In genomic region chr10:125231116-125231812, GRCh38 we compare ENCODE assay signal across 10 cellular contexts.
DNase-seq lines count a peak whose midpoint lies in the region; ATAC-seq and TF ChIP-seq lines count a peak whose summit lies in the region.
"Had no signal": no experiment of that assay in that cellular context is flagged by ENCODE, and none has a peak within 500 bp of the region (broad histone marks: within the 10 kb centered on the region; RNA-seq: fewer than 3 reads in every experiment).

No MANE protein-coding gene starts in this region.

- DNase-seq in HCEC 1CT (peak; percentile 96), SW 1271 (lab: John Stamatoyannopoulos, UW) (peak; percentile 62 to 84), fibroblast of villous mesenchyme (ENCODE audit: low read depth) (peak; percentile 93), smooth muscle cell (lab: John Stamatoyannopoulos, UW; ENCODE audit: unreplicated experiment) (peak; percentile 8), cerebellum (ENCODE audit: low spot score) (no peak), left colon (no peak), CD14-positive monocyte (ENCODE audit: low spot score) (no peak)
- DNase-seq: activated T-cell treated with anti-CD3 and anti-CD28 coated beads, Interleukin-2, amount 50 U/mL, for 4 hours; Right ventricle myocardium superior had no signal

- H3K4me1 ChIP-seq in smooth muscle cell (ENCODE audit: low read depth): peaks cover 15% of the 10 kb centered on the region

- peak overlapping the region; percentile 48 for H2AFZ ChIP-seq in smooth muscle cell (ENCODE audit: low read depth)

- WGBS in smooth muscle cell (ENCODE audit: low lambda C conversion rate): 38% methylated on average over 13 of the region's 13 CpGs

- peak overlapping the region; percentile 69 for H3K27ac ChIP-seq in smooth muscle cell (ENCODE audit: low read depth)

- no peaks in the 10 kb centered on the region for H3K79me2 ChIP-seq in smooth muscle cell (ENCODE audit: low read depth)

- no peaks in the 10 kb centered on the region for H4K20me1 ChIP-seq in smooth muscle cell (ENCODE audit: low read depth)

- peaks cover 4 to 5% (median 4%) of the 10 kb centered on the region in 3 donors for H3K27me3 Mint-ChIP-seq in CD14-positive monocyte (ENCODE audit: low read depth in 3 of 3)

- TF ChIP-seq CTCF in fibroblast of villous mesenchyme (IDR thresholded peaks at IDR 0.05; ENCODE audit: insufficient read depth, low read depth, low read length) (no peak), smooth muscle cell (IDR thresholded peaks at IDR 0.05; ENCODE audit: borderline replicate concordance, insufficient read depth, poor library complexity, severe bottlenecking) (no peak), CD14-positive monocyte (IDR thresholded peaks at IDR 0.05) (no peak)

- H3K4me3 Mint-ChIP-seq in CD14-positive monocyte: no peak overlapping the region
- H3K4me3 Mint-ChIP-seq: activated T-cell treated with anti-CD3 and anti-CD28 coated beads, Interleukin-2, amount 50 U/mL, for 4 hours had no signal

- no peaks in the 10 kb centered on the region for H3K36me3 ChIP-seq in smooth muscle cell (ENCODE audit: low read depth)

- no peaks in the 10 kb centered on the region for H3K9me3 ChIP-seq in smooth muscle cell (replicated peaks; ENCODE audit: low read depth)

- H3K4me3 ChIP-seq in fibroblast of villous mesenchyme (ENCODE audit: low read depth, low read length): no peak overlapping the region
- no peak overlapping the region for H3K4me3 ChIP-seq in smooth muscle cell

- no peaks in the 10 kb centered on the region for H3F3A ChIP-seq in smooth muscle cell (ENCODE audit: low read depth)

- H3K4me1 Mint-ChIP-seq in CD14-positive monocyte: no peaks in the 10 kb centered on the region

- H3K27me3 ChIP-seq in smooth muscle cell (ENCODE audit: low read depth): no peaks in the 10 kb centered on the region

- H3K9ac ChIP-seq in smooth muscle cell (ENCODE audit: low read depth): no peak overlapping the region

- H3K36me3 Mint-ChIP-seq in CD14-positive monocyte: no peaks in the 10 kb centered on the region

- intact Hi-C loops in left colon (cut with DNase I, micrococcal nuclease) (no loop called here), CD14-positive monocyte (cut with micrococcal nuclease) (no loop called here)

- H3K9me3 Mint-ChIP-seq in CD14-positive monocyte: peaks cover 5 to 22% (median 18%) of the 10 kb centered on the region in 7 donors

- no peak for ATAC-seq in left colon
- ATAC-seq in GM21737 (IDR thresholded peaks at IDR 0.05; ENCODE audit: unreplicated experiment): no peak
- ATAC-seq: activated T-cell treated with anti-CD3 and anti-CD28 coated beads, Interleukin-2, amount 50 U/mL, for 4 hours had no signal

- no peak overlapping the region for H3K27ac Mint-ChIP-seq in CD14-positive monocyte

- H3K4me2 ChIP-seq in smooth muscle cell: peak overlapping the region; percentile 59

Comparison
In these comparisons a context has a peak if more than half of its experiments do, and no peak if none do; other contexts are left out.
1. DNase-seq: peak in HCEC 1CT (single experiment), SW 1271 (2 of 2), fibroblast of villous mesenchyme (single experiment) and smooth muscle cell (single experiment); none in cerebellum (single experiment), left colon (0 of 2) and CD14-positive monocyte (single experiment).